Comparison of ENCODE assay signal across 35 cellular contexts in the genomic region with DNA sequence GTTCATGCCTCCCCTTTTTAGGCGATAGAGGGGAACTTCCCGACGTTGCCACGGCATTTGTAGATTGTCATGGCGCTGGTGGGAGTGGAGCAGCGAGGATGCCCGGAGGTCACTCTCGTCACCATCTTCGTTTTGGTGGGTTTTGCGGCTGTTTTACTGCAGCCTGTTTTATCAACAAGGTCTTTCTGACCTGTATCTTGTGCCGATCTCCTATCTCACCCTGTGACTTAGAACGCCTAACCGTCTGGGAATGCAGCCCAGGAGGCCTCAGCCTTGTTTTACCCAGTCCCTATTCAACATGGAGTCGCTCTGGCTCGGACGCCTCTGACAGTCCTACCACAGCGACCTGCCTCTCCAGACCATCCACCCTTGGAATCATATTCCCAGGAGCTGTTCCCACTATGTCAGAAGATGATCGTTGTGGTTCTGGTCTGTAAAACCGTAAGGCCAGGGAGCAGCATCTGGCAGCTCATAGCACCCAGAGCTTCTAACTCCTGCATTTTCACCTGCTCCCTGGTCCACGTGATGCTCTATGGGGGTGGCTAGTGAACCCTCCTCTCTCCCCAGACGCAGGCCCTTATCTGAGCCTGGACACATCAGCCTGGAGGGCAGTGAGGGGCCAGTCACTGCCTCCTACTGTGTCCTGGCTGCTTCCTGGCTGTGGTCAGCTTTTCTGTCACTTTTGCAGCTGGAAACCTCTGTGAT.
"Had no signal": no experiment of that assay in that cellular context is flagged by ENCODE, and none has a peak within 500 bp of the region (broad histone marks: within the 10 kb centered on the region; RNA-seq: fewer than 3 reads in every experiment).

No MANE protein-coding gene starts in this region.

- H3K9me3 Mint-ChIP-seq: activated B cell treated with CpG ODN at 0.5 μM for 24 hours; activated CD8-positive, alpha-beta T cell treated with anti-CD3 and anti-CD28 coated beads for 36 hours; activated naive CD4-positive, alpha-beta T cell treated with anti-CD3 and anti-CD28 coated beads for 36 hours; activated naive CD4-positive, alpha-beta T cell treated with anti-CD3 and anti-CD28 coated beads, Interleukin-2, amount 50 U/mL, for 72 hours; activated naive CD8-positive, alpha-beta T cell treated with anti-CD3 and anti-CD28 coated beads for 36 hours; activated T-cell treated with anti-CD3 and anti-CD28 coated beads, Interleukin-2, amount 50 U/mL, for 4 hours; activated T-cell treated with anti-CD3 and anti-CD28 coated beads, Interleukin-2, amount 50 U/mL, for 72 hours; activated T-helper 17 cell treated with anti-CD3 and anti-CD28 coated beads, Interleukin-2, amount 50 U/mL, for 72 hours had no signal

- H3K4me3 Mint-ChIP-seq: activated B cell treated with CpG ODN at 0.5 μM for 24 hours; activated CD4-positive, alpha-beta memory T cell treated with anti-CD3 and anti-CD28 coated beads for 36 hours; activated CD4-positive, alpha-beta T cell treated with anti-CD3 and anti-CD28 coated beads, Interleukin-2, amount 10 ng/mL, durations not matched to agents 24 days and 14 days; activated CD8-positive, alpha-beta T cell treated with anti-CD3 and anti-CD28 coated beads for 36 hours; activated naive CD4-positive, alpha-beta T cell treated with anti-CD3 and anti-CD28 coated beads for 36 hours; activated naive CD8-positive, alpha-beta T cell treated with anti-CD3 and anti-CD28 coated beads for 36 hours; activated T-cell treated with anti-CD3 and anti-CD28 coated beads, Interleukin-2, amount 50 U/mL, for 4 hours; activated T-cell treated with anti-CD3 and anti-CD28 coated beads, Interleukin-2, amount 50 U/mL, for 72 hours; activated T-helper 1 cell treated with anti-CD3 and anti-CD28 coated beads, Interleukin-12 subunit alpha, Interleukin-12 subunit beta, Interleukin-2, Interleukin-4 antibody, amounts not matched to agents 30 ng/mL and 10 ng/mL and 1 ng/mL, durations not matched to agents 14 hours and 24 hours and 36 hours; activated T-helper 17 cell treated with anti-CD3 and anti-CD28 coated beads, Interleukin-2, amount 50 U/mL, for 72 hours; T-helper 1 cell treated with Interleukin-12 subunit alpha and Interleukin-12 subunit beta and Interleukin-4 antibody, amounts not matched to agents 30 μg/mL and 1 μg/mL, for 36 hours; T-helper 2 cell treated with Interferon-gamma antibody and Interleukin-4, amounts not matched to agents 5 μg/mL and 100 μg/mL, for 36 hours had no signal

- H3K27me3 ChIP-seq: adrenal gland, body of pancreas, brain microvascular endothelial cell, breast epithelium had no signal

- H3K27ac ChIP-seq: adrenal gland, body of pancreas, brain microvascular endothelial cell, breast epithelium, VCaP had no signal

- H3K9me3 ChIP-seq: adrenal gland, body of pancreas, breast epithelium had no signal

- H3K36me3 Mint-ChIP-seq: activated CD4-positive, alpha-beta memory T cell treated with anti-CD3 and anti-CD28 coated beads for 36 hours; activated naive CD4-positive, alpha-beta T cell treated with anti-CD3 and anti-CD28 coated beads, Interleukin-2, amount 50 U/mL, for 72 hours; activated naive CD8-positive, alpha-beta T cell treated with anti-CD3 and anti-CD28 coated beads for 36 hours had no signal

- H3K36me3 ChIP-seq: adrenal gland, brain microvascular endothelial cell, breast epithelium had no signal

- DNase-seq: activated B cell treated with CpG ODN at 0.5 μM for 24 hours; activated CD4-positive, alpha-beta memory T cell treated with anti-CD3 and anti-CD28 coated beads for 36 hours; activated CD4-positive, alpha-beta T cell treated with anti-CD3 and anti-CD28 coated beads for 4 hours; activated CD4-positive, alpha-beta T cell treated with anti-CD3 and anti-CD28 coated beads, Interleukin-2, amount 10 ng/mL, durations not matched to agents 24 days and 14 days; activated CD4-positive, alpha-beta T cell treated with anti-CD3 and anti-CD28 coated beads, Interleukin-2, amount 50 U/mL, for 1 hour; activated CD4-positive, alpha-beta T cell treated with anti-CD3 and anti-CD28 coated beads, Interleukin-2, amount 50 U/mL, for 4 hours; activated CD4-positive, CD25-positive, alpha-beta regulatory T cell treated with anti-CD3 and anti-CD28 coated beads, Interleukin-2, amount 50 U/mL, for 72 hours; activated CD8-positive, alpha-beta memory T cell treated with anti-CD3 and anti-CD28 coated beads, Interleukin-2, amount 50 U/mL, for 4 hours; activated CD8-positive, alpha-beta T cell treated with anti-CD3 and anti-CD28 coated beads for 36 hours; activated effector memory CD4-positive, alpha-beta T cell treated with anti-CD3 and anti-CD28 coated beads, Interleukin-2, amount 50 U/mL, for 16 hours; activated gamma-delta T cell treated with Interleukin-2 at 50 U/mL for 16 hours; activated naive CD4-positive, alpha-beta T cell; activated naive CD4-positive, alpha-beta T cell treated with anti-CD3 and anti-CD28 coated beads for 36 hours; activated naive CD4-positive, alpha-beta T cell treated with anti-CD3 and anti-CD28 coated beads, Interleukin-2, amount 50 U/mL, for 16 hours; activated naive CD8-positive, alpha-beta T cell treated with anti-CD3 and anti-CD28 coated beads for 36 hours; activated T-cell treated with anti-CD3 and anti-CD28 coated beads for 4 hours; activated T-cell treated with anti-CD3 and anti-CD28 coated beads, Interleukin-2, amount 50 U/mL, for 1 hour; activated T-cell treated with anti-CD3 and anti-CD28 coated beads, Interleukin-2, amount 50 U/mL, for 4 hours; activated T-cell treated with anti-CD3 and anti-CD28 coated beads, Interleukin-2, amount 50 U/mL, for 72 hours; adrenal gland; amniotic stem cell; aorta; body of pancreas; brain microvascular endothelial cell; central memory CD4-positive, alpha-beta T cell; T-helper 1 cell; T-helper 2 cell; T-helper 9 cell had no signal

- H3K4me1 ChIP-seq: adrenal gland, body of pancreas, breast epithelium had no signal

- H3K4me1 Mint-ChIP-seq: activated B cell treated with CpG ODN at 0.5 μM for 24 hours; activated CD4-positive, alpha-beta T cell treated with anti-CD3 and anti-CD28 coated beads, Interleukin-2, amount 10 ng/mL, durations not matched to agents 24 days and 14 days; activated naive CD8-positive, alpha-beta T cell treated with anti-CD3 and anti-CD28 coated beads for 36 hours; activated T-helper 17 cell treated with anti-CD3 and anti-CD28 coated beads, Interleukin-2, amount 50 U/mL, for 72 hours had no signal

- H3K27me3 Mint-ChIP-seq: activated CD4-positive, alpha-beta T cell treated with anti-CD3 and anti-CD28 coated beads, Interleukin-2, amount 10 ng/mL, durations not matched to agents 24 days and 14 days had no signal

- H3K4me3 ChIP-seq: adrenal gland, body of pancreas, breast epithelium had no signal

- ATAC-seq: activated CD8-positive, alpha-beta T cell treated with anti-CD3 and anti-CD28 coated beads for 36 hours; activated naive CD4-positive, alpha-beta T cell treated with anti-CD3 and anti-CD28 coated beads, Interleukin-2, amount 50 U/mL, for 72 hours; activated T-cell treated with anti-CD3 and anti-CD28 coated beads, Interleukin-2, amount 50 U/mL, for 4 hours; activated T-cell treated with anti-CD3 and anti-CD28 coated beads, Interleukin-2, amount 50 U/mL, for 72 hours; activated T-helper 17 cell treated with anti-CD3 and anti-CD28 coated beads, Interleukin-2, amount 50 U/mL, for 72 hours; body of pancreas had no signal

- H3K27ac Mint-ChIP-seq: activated B cell treated with CpG ODN at 0.5 μM for 24 hours; activated CD4-positive, alpha-beta memory T cell treated with anti-CD3 and anti-CD28 coated beads for 36 hours; activated CD4-positive, alpha-beta T cell treated with anti-CD3 and anti-CD28 coated beads, Interleukin-2, amount 10 ng/mL, durations not matched to agents 24 days and 14 days; activated CD8-positive, alpha-beta T cell treated with anti-CD3 and anti-CD28 coated beads for 36 hours; activated naive CD4-positive, alpha-beta T cell treated with anti-CD3 and anti-CD28 coated beads for 36 hours; activated naive CD4-positive, alpha-beta T cell treated with anti-CD3 and anti-CD28 coated beads, Interleukin-2, amount 50 U/mL, for 72 hours; activated naive CD8-positive, alpha-beta T cell treated with anti-CD3 and anti-CD28 coated beads for 36 hours; activated T-cell treated with anti-CD3 and anti-CD28 coated beads, Interleukin-2, amount 50 U/mL, for 72 hours; activated T-helper 1 cell treated with anti-CD3 and anti-CD28 coated beads, Interleukin-12 subunit alpha, Interleukin-12 subunit beta, Interleukin-2, Interleukin-4 antibody, amounts not matched to agents 30 ng/mL and 10 ng/mL and 1 ng/mL, durations not matched to agents 14 hours and 24 hours and 36 hours; activated T-helper 17 cell treated with anti-CD3 and anti-CD28 coated beads, Interleukin-2, amount 50 U/mL, for 72 hours; T-helper 1 cell treated with Interleukin-12 subunit alpha and Interleukin-12 subunit beta and Interleukin-4 antibody, amounts not matched to agents 30 μg/mL and 1 μg/mL, for 36 hours; T-helper 2 cell treated with Interferon-gamma antibody and Interleukin-4, amounts not matched to agents 5 μg/mL and 100 μg/mL, for 36 hours had no signal
